In the genomic region with DNA sequence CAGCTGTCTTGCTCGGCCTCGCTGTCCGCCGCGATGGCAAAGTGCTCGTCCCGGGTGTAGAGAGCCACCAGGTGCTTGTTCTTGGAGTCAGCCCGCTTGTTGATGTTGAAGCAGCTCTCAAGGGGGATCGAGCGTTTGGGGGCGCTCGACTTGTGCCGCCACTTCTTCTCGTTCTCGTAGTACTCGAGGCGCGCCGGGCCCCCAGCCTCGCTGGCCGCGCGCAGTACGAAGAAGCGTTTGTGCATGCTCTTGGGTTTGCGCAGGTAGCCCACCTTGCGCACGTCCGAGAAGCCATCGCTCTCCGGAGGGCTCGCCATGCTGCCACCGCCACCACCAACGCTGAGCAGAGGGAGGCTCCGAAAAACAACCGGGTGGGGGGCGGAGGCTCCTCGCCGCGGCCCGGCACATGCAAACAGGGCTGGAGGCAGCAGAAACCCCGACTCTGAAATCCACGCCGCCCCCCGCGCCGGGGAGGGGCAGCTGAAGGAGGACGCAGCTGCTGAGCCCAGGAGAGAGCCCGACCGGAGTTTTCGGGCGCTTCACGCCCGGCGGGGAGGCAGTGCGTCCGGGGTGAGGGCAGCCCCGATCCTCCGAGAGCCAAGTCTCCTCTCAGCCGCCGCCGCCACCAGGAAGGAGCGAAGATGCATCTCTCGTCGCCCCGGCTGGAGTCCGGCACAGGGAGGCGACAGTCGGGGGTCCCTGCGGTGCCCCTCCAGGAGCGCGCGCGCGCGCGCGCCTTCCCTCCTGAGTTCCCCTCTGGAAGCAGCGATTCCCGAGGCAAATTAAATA, we compare ENCODE assay signal across 1 cellular context.
A peak's percentile ranks its signal among the peaks of the same experiment; 100 is the strongest.
TF ChIP-seq lines count a peak whose summit lies in the region.

No MANE protein-coding gene starts in this region.

TF ChIP-seq in GM12878, 131 proteins besides CTCF, POLR2A, EP300 and RAD21:
- TF ChIP-seq EGR1 (IDR thresholded peaks at IDR 0.05; ENCODE audit: borderline replicate concordance in 1 of 2, low read depth in 2 of 2, low read length in 2 of 2): 0 out of 3 replicates have a peak, but pooled peaks of 1 of the 2 experiments have one; percentile 8
- TF ChIP-seq HDAC6 (IDR thresholded peaks at IDR 0.05; ENCODE audit: unreplicated experiment): peak; percentile 26
- TF ChIP-seq, protein P1, sequence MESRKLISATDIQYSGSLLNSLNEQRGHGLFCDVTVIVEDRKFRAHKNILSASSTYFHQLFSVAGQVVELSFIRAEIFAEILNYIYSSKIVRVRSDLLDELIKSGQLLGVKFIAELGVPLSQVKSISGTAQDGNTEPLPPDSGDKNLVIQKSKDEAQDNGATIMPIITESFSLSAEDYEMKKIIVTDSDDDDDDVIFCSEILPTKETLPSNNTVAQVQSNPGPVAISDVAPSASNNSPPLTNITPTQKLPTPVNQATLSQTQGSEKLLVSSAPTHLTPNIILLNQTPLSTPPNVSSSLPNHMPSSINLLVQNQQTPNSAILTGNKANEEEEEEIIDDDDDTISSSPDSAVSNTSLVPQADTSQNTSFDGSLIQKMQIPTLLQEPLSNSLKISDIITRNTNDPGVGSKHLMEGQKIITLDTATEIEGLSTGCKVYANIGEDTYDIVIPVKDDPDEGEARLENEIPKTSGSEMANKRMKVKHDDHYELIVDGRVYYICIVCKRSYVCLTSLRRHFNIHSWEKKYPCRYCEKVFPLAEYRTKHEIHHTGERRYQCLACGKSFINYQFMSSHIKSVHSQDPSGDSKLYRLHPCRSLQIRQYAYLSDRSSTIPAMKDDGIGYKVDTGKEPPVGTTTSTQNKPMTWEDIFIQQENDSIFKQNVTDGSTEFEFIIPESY (IDR thresholded peaks at IDR 0.05): no peak
- no peak for TF ChIP-seq RFX5 (IDR thresholded peaks at IDR 0.05; ENCODE audit: low read depth, low read length)
